Comparison of ENCODE assay signal across 1 cellular context in the genomic region with DNA sequence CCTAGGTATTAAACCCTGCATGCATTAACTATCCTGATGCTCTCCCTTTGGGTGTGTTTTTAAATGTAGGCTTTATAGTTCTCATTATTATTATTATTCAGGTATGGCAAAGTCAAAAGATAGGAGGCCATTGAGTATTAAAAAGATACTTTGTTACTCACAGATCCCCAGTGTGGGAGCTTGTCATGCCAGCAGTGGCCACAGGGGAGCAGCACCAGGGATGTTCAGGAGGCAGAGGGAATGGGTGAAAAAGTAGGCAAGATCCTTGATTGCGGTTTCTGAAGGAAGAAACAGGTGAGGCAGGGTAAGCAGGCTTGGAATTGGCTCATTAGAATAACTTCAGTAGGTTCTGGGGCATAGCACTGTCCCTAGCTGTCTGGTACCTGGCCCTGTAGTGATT.
TF ChIP-seq lines count a peak whose summit lies in the region.

No MANE protein-coding gene starts in this region.

TF ChIP-seq in HCT116, 20 proteins besides CTCF, POLR2A, EP300 and RAD21:
- TF ChIP-seq, protein P1, sequence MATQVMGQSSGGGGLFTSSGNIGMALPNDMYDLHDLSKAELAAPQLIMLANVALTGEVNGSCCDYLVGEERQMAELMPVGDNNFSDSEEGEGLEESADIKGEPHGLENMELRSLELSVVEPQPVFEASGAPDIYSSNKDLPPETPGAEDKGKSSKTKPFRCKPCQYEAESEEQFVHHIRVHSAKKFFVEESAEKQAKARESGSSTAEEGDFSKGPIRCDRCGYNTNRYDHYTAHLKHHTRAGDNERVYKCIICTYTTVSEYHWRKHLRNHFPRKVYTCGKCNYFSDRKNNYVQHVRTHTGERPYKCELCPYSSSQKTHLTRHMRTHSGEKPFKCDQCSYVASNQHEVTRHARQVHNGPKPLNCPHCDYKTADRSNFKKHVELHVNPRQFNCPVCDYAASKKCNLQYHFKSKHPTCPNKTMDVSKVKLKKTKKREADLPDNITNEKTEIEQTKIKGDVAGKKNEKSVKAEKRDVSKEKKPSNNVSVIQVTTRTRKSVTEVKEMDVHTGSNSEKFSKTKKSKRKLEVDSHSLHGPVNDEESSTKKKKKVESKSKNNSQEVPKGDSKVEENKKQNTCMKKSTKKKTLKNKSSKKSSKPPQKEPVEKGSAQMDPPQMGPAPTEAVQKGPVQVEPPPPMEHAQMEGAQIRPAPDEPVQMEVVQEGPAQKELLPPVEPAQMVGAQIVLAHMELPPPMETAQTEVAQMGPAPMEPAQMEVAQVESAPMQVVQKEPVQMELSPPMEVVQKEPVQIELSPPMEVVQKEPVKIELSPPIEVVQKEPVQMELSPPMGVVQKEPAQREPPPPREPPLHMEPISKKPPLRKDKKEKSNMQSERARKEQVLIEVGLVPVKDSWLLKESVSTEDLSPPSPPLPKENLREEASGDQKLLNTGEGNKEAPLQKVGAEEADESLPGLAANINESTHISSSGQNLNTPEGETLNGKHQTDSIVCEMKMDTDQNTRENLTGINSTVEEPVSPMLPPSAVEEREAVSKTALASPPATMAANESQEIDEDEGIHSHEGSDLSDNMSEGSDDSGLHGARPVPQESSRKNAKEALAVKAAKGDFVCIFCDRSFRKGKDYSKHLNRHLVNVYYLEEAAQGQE (IDR thresholded peaks at IDR 0.05; ENCODE audit: low read depth): no peak
- TF ChIP-seq YY1 (IDR thresholded peaks at IDR 0.05; ENCODE audit: extremely low read depth, insufficient replicate concordance, low read depth, low read length) (no peak), EZH2phosphoT487 (IDR thresholded peaks at IDR 0.05; ENCODE audit: borderline replicate concordance) (no peak), ZFX (IDR thresholded peaks at IDR 0.05) (no peak), SRF (IDR thresholded peaks at IDR 0.05; ENCODE audit: low read depth) (no peak), EGR1 (IDR thresholded peaks at IDR 0.05; ENCODE audit: low read depth) (no peak), FOSL1 (IDR thresholded peaks at IDR 0.05; ENCODE audit: low read depth) (no peak), TCF7L2 (IDR thresholded peaks at IDR 0.05; ENCODE audit: borderline replicate concordance, extremely low read depth, insufficient read depth, insufficient read length) (no peak), EZH2 (IDR thresholded peaks at IDR 0.05) (no peak), ZNF274 (IDR thresholded peaks at IDR 0.05; ENCODE audit: low read depth, low read length) (no peak), CBX3 (IDR thresholded peaks at IDR 0.05; ENCODE audit: low read depth) (no peak), CEBPB (IDR thresholded peaks at IDR 0.05; ENCODE audit: low read depth) (no peak), JUND (IDR thresholded peaks at IDR 0.05) (no peak), SIN3A (IDR thresholded peaks at IDR 0.05; ENCODE audit: low read depth) (no peak), SP1 (IDR thresholded peaks at IDR 0.05; ENCODE audit: low read depth) (no peak), ELF1 (IDR thresholded peaks at IDR 0.05; ENCODE audit: borderline replicate concordance, low read depth) (no peak)
- TF ChIP-seq, protein P2, sequence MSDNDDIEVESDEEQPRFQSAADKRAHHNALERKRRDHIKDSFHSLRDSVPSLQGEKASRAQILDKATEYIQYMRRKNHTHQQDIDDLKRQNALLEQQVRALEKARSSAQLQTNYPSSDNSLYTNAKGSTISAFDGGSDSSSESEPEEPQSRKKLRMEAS (IDR thresholded peaks at IDR 0.05): no peak
- TF ChIP-seq, protein P3, sequence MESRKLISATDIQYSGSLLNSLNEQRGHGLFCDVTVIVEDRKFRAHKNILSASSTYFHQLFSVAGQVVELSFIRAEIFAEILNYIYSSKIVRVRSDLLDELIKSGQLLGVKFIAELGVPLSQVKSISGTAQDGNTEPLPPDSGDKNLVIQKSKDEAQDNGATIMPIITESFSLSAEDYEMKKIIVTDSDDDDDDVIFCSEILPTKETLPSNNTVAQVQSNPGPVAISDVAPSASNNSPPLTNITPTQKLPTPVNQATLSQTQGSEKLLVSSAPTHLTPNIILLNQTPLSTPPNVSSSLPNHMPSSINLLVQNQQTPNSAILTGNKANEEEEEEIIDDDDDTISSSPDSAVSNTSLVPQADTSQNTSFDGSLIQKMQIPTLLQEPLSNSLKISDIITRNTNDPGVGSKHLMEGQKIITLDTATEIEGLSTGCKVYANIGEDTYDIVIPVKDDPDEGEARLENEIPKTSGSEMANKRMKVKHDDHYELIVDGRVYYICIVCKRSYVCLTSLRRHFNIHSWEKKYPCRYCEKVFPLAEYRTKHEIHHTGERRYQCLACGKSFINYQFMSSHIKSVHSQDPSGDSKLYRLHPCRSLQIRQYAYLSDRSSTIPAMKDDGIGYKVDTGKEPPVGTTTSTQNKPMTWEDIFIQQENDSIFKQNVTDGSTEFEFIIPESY (IDR thresholded peaks at IDR 0.05; ENCODE audit: extremely low read depth, insufficient replicate concordance, low read length): no peak
- TF ChIP-seq, protein P4, sequence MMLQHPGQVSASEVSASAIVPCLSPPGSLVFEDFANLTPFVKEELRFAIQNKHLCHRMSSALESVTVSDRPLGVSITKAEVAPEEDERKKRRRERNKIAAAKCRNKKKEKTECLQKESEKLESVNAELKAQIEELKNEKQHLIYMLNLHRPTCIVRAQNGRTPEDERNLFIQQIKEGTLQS (IDR thresholded peaks at IDR 0.05): no peak
